Comparison of ENCODE assay signal across 19 cellular contexts in genomic region chr16:76360384-76360783, GRCh38.
"Had no signal": no experiment of that assay in that cellular context is flagged by ENCODE, and none has a peak within 500 bp of the region (broad histone marks: within the 10 kb centered on the region; RNA-seq: fewer than 3 reads in every experiment).

No MANE protein-coding gene starts in this region.

- H3K4me3 ChIP-seq: left lung, lung, ovary, skin epidermis, spleen, tibial nerve, uterus had no signal

- H3K9me3 ChIP-seq: ovary, uterus had no signal

- H3K36me3 ChIP-seq: left lung, ovary, spleen, tibial nerve, uterus had no signal

- H3K27ac ChIP-seq: left lung, ovary, skin epidermis, spleen, tibial nerve, uterus had no signal

- DNase-seq: hippocampal formation; kidney glomerular epithelial cell; left cardiac atrium; left lung; mesendoderm; naive B cell; natural killer cell; nephron progenitor cell; ovary; right cardiac atrium; spleen; stimulated activated CD4-positive, alpha-beta T cell treated with anti-CD3 and anti-CD28 coated beads, Interleukin-4, amount 100 ng/mL, for 24 hours; stimulated activated naive CD4-positive, alpha-beta T cell; uterus had no signal

- ATAC-seq: left cardiac atrium; left lung; natural killer cell; right cardiac atrium; sciatic nerve; stimulated activated effector memory CD8-positive, alpha-beta T cell treated with anti-CD3 and anti-CD28 coated beads, Interleukin-12 subunit alpha, Interleukin-12 subunit beta, amount 100 ng/mL, for 72 hours had no signal

- H3K4me1 ChIP-seq: left lung, spleen, tibial nerve, uterus had no signal

- H3K27me3 ChIP-seq: left lung, ovary, spleen, tibial nerve, uterus had no signal
